ENCODE assay signal across 2 cellular contexts in the genomic region with DNA sequence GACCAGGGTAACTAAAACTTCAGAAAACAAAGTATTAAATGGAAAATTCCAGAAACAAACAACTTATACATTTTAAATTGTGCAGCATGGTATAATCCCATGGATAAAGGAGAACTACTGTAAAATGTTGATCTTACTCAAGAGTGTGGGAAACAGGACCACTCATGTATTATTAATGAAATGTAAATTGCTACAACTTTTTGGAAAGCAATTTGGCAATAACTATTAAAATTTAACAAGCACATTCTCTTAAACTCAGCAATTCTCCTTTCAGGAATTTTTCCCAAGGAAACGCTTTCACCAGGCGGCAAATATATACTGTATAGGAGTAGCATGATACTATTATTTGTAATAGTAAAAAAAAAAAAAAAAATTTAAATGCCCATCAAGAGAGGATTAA.
TF ChIP-seq lines count a peak whose summit lies in the region.

No MANE protein-coding gene starts in this region.

TF ChIP-seq in WTC11, 78 proteins besides CTCF, POLR2A, EP300 and RAD21 (continued from another document):
- TF ChIP-seq, protein P1, sequence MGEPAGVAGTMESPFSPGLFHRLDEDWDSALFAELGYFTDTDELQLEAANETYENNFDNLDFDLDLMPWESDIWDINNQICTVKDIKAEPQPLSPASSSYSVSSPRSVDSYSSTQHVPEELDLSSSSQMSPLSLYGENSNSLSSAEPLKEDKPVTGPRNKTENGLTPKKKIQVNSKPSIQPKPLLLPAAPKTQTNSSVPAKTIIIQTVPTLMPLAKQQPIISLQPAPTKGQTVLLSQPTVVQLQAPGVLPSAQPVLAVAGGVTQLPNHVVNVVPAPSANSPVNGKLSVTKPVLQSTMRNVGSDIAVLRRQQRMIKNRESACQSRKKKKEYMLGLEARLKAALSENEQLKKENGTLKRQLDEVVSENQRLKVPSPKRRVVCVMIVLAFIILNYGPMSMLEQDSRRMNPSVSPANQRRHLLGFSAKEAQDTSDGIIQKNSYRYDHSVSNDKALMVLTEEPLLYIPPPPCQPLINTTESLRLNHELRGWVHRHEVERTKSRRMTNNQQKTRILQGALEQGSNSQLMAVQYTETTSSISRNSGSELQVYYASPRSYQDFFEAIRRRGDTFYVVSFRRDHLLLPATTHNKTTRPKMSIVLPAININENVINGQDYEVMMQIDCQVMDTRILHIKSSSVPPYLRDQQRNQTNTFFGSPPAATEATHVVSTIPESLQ (CRISPR knock-in tag; IDR thresholded peaks at IDR 0.05): no peak
- no peak for TF ChIP-seq MXD4 (CRISPR knock-in tag; IDR thresholded peaks at IDR 0.05; ENCODE audit: borderline replicate concordance)

TF ChIP-seq in SK-N-SH, 30 proteins besides CTCF, POLR2A, EP300 and RAD21 (continued from another document):
- TF ChIP-seq, protein P2, sequence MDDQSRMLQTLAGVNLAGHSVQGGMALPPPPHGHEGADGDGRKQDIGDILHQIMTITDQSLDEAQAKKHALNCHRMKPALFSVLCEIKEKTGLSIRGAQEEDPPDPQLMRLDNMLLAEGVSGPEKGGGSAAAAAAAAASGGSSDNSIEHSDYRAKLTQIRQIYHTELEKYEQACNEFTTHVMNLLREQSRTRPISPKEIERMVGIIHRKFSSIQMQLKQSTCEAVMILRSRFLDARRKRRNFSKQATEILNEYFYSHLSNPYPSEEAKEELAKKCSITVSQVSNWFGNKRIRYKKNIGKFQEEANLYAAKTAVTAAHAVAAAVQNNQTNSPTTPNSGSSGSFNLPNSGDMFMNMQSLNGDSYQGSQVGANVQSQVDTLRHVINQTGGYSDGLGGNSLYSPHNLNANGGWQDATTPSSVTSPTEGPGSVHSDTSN (IDR thresholded peaks at IDR 0.05): no peak
